8 cellular contexts compared by ENCODE assay signal in genomic region chr12:57759360-57759980, GRCh38. TPM values are rescaled to one million over a fixed set of nuclear protein-coding genes. Genes with fewer than 3 reads are reported as not detected.
A peak's percentile ranks its signal among the peaks of the same experiment; 100 is the strongest.
DNase-seq lines count a peak whose midpoint lies in the region; ATAC-seq and TF ChIP-seq lines count a peak whose summit lies in the region.

No MANE protein-coding gene starts in this region.

- peaks cover 34% of the 10 kb centered on the region for H3K4me1 Mint-ChIP-seq in activated CD4-positive, alpha-beta memory T cell treated with anti-CD3 and anti-CD28 coated beads, Interleukin-2, amount 10 ng/mL, durations not matched to agents 7 days and 5 days

- H3K4me3 ChIP-seq in kidney epithelial cell (ENCODE audit: low read depth, low read length): no peak overlapping the region

- H3K36me3 ChIP-seq in kidney epithelial cell (ENCODE audit: control insufficient read depth, insufficient read depth, low read length): peaks cover 3% of the 10 kb centered on the region

- CTCF ChIA-PET in activated CD4-positive, alpha-beta memory T cell treated with anti-CD3 and anti-CD28 coated beads, Interleukin-2, amount 10 ng/mL, durations not matched to agents 7 days and 5 days (lab: Charles Lee): interaction anchor here (0.6 to 2.3 kb wide), 18 partner anchors 8 to 146 kb away, joined by 3 to 10 read pairs (median 6); partner anchors contain the start of genes CYP27B1, EEF1AKMT3, METTL1 and TSFM
- CTCF ChIA-PET in HEK293T (lab: Yijun Ruan, JAX): interaction anchor here (0.6 to 2.0 kb wide), 7 partner anchors 9 to 146 kb away, joined by 3 to 8 read pairs (median 3); partner anchors contain the start of genes CYP27B1, EEF1AKMT3, METTL1 and TSFM

- POLR2A ChIA-PET in activated CD4-positive, alpha-beta memory T cell treated with anti-CD3 and anti-CD28 coated beads, Interleukin-2, amount 10 ng/mL, durations not matched to agents 7 days and 5 days (lab: Charles Lee): interaction anchor here (0.6 to 2.2 kb wide), 6 partner anchors 9 to 280 kb away, joined by 3 to 7 read pairs (median 4); partner anchors contain the start of genes ARHGAP9 and TSPAN31
- POLR2A ChIA-PET in HEK293T (lab: Yijun Ruan, JAX): interaction anchor here (1.2 to 3.6 kb wide), 4 partner anchors 8 to 24 kb away, joined by 3 to 17 read pairs (median 7); partner anchors contain the start of genes CYP27B1, EEF1AKMT3, METTL1 and TSFM

- peaks cover 10% of the 10 kb centered on the region for H3K27me3 ChIP-seq in kidney epithelial cell (ENCODE audit: control insufficient read depth, insufficient read depth, low read length)

- DNase-seq in ELR (ENCODE audit: low read depth): peak; percentile 56
- peak; percentile 82 for DNase-seq in HuH-7 (ENCODE audit: low spot score)
- DNase-seq in activated CD4-positive, alpha-beta memory T cell treated with anti-CD3 and anti-CD28 coated beads, Interleukin-2, amount 10 ng/mL, durations not matched to agents 7 days and 5 days: peak; percentile 48
- DNase-seq in kidney epithelial cell (ENCODE audit: low read depth): no peak
- DNase-seq in HEK293T (ENCODE audit: extremely low spot score): no peak
- DNase-seq in KG1 (lab: John Stamatoyannopoulos, UW): no peak

- peaks cover 17% of the 10 kb centered on the region for H3K36me3 Mint-ChIP-seq in activated CD4-positive, alpha-beta memory T cell treated with anti-CD3 and anti-CD28 coated beads, Interleukin-2, amount 10 ng/mL, durations not matched to agents 7 days and 5 days (ENCODE audit: low read depth)

- ATAC-seq in GM19455 (IDR thresholded peaks at IDR 0.05; ENCODE audit: unreplicated experiment) (no peak), HG03432 (IDR thresholded peaks at IDR 0.05; ENCODE audit: unreplicated experiment) (no peak)

- H3K27ac Mint-ChIP-seq in activated CD4-positive, alpha-beta memory T cell treated with anti-CD3 and anti-CD28 coated beads, Interleukin-2, amount 10 ng/mL, durations not matched to agents 7 days and 5 days: no peak overlapping the region

- TF ChIP-seq CTCF in kidney epithelial cell (IDR thresholded peaks at IDR 0.05; ENCODE audit: insufficient read depth, low read length, poor library complexity, severe bottlenecking): peak; percentile 55

- H3K9me3 Mint-ChIP-seq in activated CD4-positive, alpha-beta memory T cell treated with anti-CD3 and anti-CD28 coated beads, Interleukin-2, amount 10 ng/mL, durations not matched to agents 7 days and 5 days: no peaks in the 10 kb centered on the region

- peaks cover 2% of the 10 kb centered on the region for H3K27me3 Mint-ChIP-seq in activated CD4-positive, alpha-beta memory T cell treated with anti-CD3 and anti-CD28 coated beads, Interleukin-2, amount 10 ng/mL, durations not matched to agents 7 days and 5 days

- no peak overlapping the region for H3K4me3 Mint-ChIP-seq in activated CD4-positive, alpha-beta memory T cell treated with anti-CD3 and anti-CD28 coated beads, Interleukin-2, amount 10 ng/mL, durations not matched to agents 7 days and 5 days

TF ChIP-seq in HEK293T, 16 proteins besides CTCF, POLR2A, EP300 and RAD21:
- no peak for TF ChIP-seq ELF4 (IDR thresholded peaks at IDR 0.05)
- TF ChIP-seq PKNOX1 (IDR thresholded peaks at IDR 0.05): no peak
- no peak for TF ChIP-seq HDGF (IDR thresholded peaks at IDR 0.05; ENCODE audit: borderline replicate concordance)

RNA-seq across cellular contexts. Expression of gene MARCHF9, which starts 4.6 kb away (rescaled TPM):
- total RNA-seq in activated CD4-positive, alpha-beta memory T cell treated with anti-CD3 and anti-CD28 coated beads, Interleukin-2, amount 10 ng/mL, durations not matched to agents 7 days and 5 days: 10 to 100 TPM; 29.2 to 31.4 TPM
- 15.1 and 16.7 TPM in 2 replicates for total RNA-seq in kidney epithelial cell

RNA-seq across cellular contexts. Expression of gene CDK4, which starts 7.4 kb away (rescaled TPM):
- total RNA-seq in activated CD4-positive, alpha-beta memory T cell treated with anti-CD3 and anti-CD28 coated beads, Interleukin-2, amount 10 ng/mL, durations not matched to agents 7 days and 5 days: 10 to 100 TPM; 87.7 to 88.6 TPM
- total RNA-seq in kidney epithelial cell: 257 and 298 TPM in 2 replicates

RNA-seq across cellular contexts. Expression of gene CYP27B1, which starts 7.4 kb away (rescaled TPM):
- total RNA-seq in activated CD4-positive, alpha-beta memory T cell treated with anti-CD3 and anti-CD28 coated beads, Interleukin-2, amount 10 ng/mL, durations not matched to agents 7 days and 5 days: 1 to 10 TPM; 3.3 to 4.3 TPM
- total RNA-seq in kidney epithelial cell: 4.3 and 5.2 TPM in 2 replicates

RNA-seq across cellular contexts. Expression of gene METTL1, which starts 12.4 kb away (rescaled TPM):
- 10 to 100 TPM; 12.5 to 13.8 TPM for total RNA-seq in activated CD4-positive, alpha-beta memory T cell treated with anti-CD3 and anti-CD28 coated beads, Interleukin-2, amount 10 ng/mL, durations not matched to agents 7 days and 5 days
- 20.3 and 22.4 TPM in 2 replicates for total RNA-seq in kidney epithelial cell

RNA-seq across cellular contexts. Expression of gene EEF1AKMT3, which starts 12.9 kb away (rescaled TPM):
- 1 to 10 TPM; 4.2 to 4.7 TPM for total RNA-seq in activated CD4-positive, alpha-beta memory T cell treated with anti-CD3 and anti-CD28 coated beads, Interleukin-2, amount 10 ng/mL, durations not matched to agents 7 days and 5 days
- 7.3 and 11.3 TPM in 2 replicates for total RNA-seq in kidney epithelial cell

Comparison
In these comparisons a context has a peak if more than half of its experiments do, and no peak if none do; other contexts are left out.
1. DNase-seq: peak in ELR (single experiment), HuH-7 (single experiment) and activated CD4-positive, alpha-beta memory T cell treated with anti-CD3 and anti-CD28 coated beads, Interleukin-2, amount 10 ng/mL, durations not matched to agents 7 days and 5 days (single experiment); none in kidney epithelial cell (single experiment), HEK293T (single experiment) and KG1 (single experiment).